8 cellular contexts compared by ENCODE assay signal in genomic region chr12:9064201-9064814, GRCh38. TPM values are rescaled to one million over a fixed set of nuclear protein-coding genes. Genes with fewer than 3 reads are reported as not detected.
DNase-seq lines count a peak whose midpoint lies in the region; ATAC-seq and TF ChIP-seq lines count a peak whose summit lies in the region.

No MANE protein-coding gene starts in this region.

- peaks cover 3% of the 10 kb centered on the region for H3K4me1 Mint-ChIP-seq in activated B cell treated with CpG ODN at 0.5 μM for 24 hours

- no peaks in the 10 kb centered on the region for H3K36me3 Mint-ChIP-seq in activated B cell treated with CpG ODN at 0.5 μM for 24 hours (ENCODE audit: low read depth)

- intact Hi-C loops in activated B cell treated with CpG ODN at 0.5 μM for 24 hours (cut with micrococcal nuclease) = loop anchor here (10.0 kb wide), 1 partner anchor 250 kb away; no protein-coding TSS in a partner anchor

- H3K4me3 Mint-ChIP-seq in activated B cell treated with CpG ODN at 0.5 μM for 24 hours = peak overlapping the region; percentile 83

- no peak overlapping the region for H3K27ac Mint-ChIP-seq in activated B cell treated with CpG ODN at 0.5 μM for 24 hours

- H3K27me3 ChIP-seq in ACC112 (ENCODE audit: insufficient read depth, low read length) = peaks cover 30% of the 10 kb centered on the region; the same call in 1 of the 2 replicates
- no peaks in the 10 kb centered on the region for H3K27me3 ChIP-seq in kidney epithelial cell (ENCODE audit: control insufficient read depth, insufficient read depth, low read length)

- H3K4me3 ChIP-seq in ACC112 (ENCODE audit: low read depth, low read length) (peak overlapping the region; percentile 77), kidney epithelial cell (ENCODE audit: low read depth, low read length) (peak overlapping the region; percentile 59)

- H3K4me1 ChIP-seq in ACC112 (ENCODE audit: control insufficient read depth, insufficient read depth, low read length, unreplicated experiment) = peaks cover 8% of the 10 kb centered on the region

- H3K36me3 ChIP-seq in ACC112 (ENCODE audit: insufficient read depth, low read length) = no peaks in the 10 kb centered on the region
- H3K36me3 ChIP-seq in kidney epithelial cell (ENCODE audit: control insufficient read depth, insufficient read depth, low read length) = no peaks in the 10 kb centered on the region

- H3K79me2 ChIP-seq in ACC112 (ENCODE audit: control insufficient read depth, insufficient read depth, low read length, unreplicated experiment) = no peaks in the 10 kb centered on the region

- H3K27ac ChIP-seq in ACC112 (ENCODE audit: low read depth, low read length) (no peak overlapping the region), cingulate gyrus (ENCODE audit: low read depth, low read length) (peak overlapping the region; percentile 87)

- ATAC-seq in GM19025 (IDR thresholded peaks at IDR 0.05; ENCODE audit: low read depth, unreplicated experiment) = peak; percentile 63
- peak; percentile 91 for ATAC-seq in activated B cell treated with CpG ODN at 0.5 μM for 24 hours (ENCODE audit: low read depth)
- ATAC-seq in GM21515 (IDR thresholded peaks at IDR 0.05; ENCODE audit: unreplicated experiment) = no peak

- peak overlapping the region; percentile 92 for H2AFZ ChIP-seq in ACC112 (ENCODE audit: low read length, unreplicated experiment)

- peaks cover 3% of the 10 kb centered on the region for H3K27me3 Mint-ChIP-seq in activated B cell treated with CpG ODN at 0.5 μM for 24 hours

- DNase-seq in MV-4-11 (lab: John Stamatoyannopoulos, UW) (peak; percentile 55), activated B cell treated with CpG ODN at 0.5 μM for 24 hours (peak; percentile 38), kidney epithelial cell (ENCODE audit: low read depth) (no peak)
- DNase-seq in stimulated activated CD4-positive, alpha-beta T cell treated with anti-CD3 and anti-CD28 coated beads, Interleukin-12 subunit alpha, Interleukin-12 subunit beta, amount 100 ng/mL, for 4 hours = peak; percentile 54

- CTCF ChIA-PET in activated B cell treated with CpG ODN at 0.5 μM for 24 hours (lab: Charles Lee) = interaction anchor here (0.8 to 1.9 kb wide), 3 partner anchors 14 to 520 kb away, joined by 3 to 11 read pairs (median 3); no protein-coding TSS in a partner anchor

- POLR2A ChIA-PET in activated B cell treated with CpG ODN at 0.5 μM for 24 hours (lab: Charles Lee) = no interaction called here

- no peak for TF ChIP-seq CTCF in activated B cell treated with CpG ODN at 0.5 μM for 24 hours (IDR thresholded peaks at IDR 0.05)
- peak; percentile 34 for TF ChIP-seq CTCF in kidney epithelial cell (IDR thresholded peaks at IDR 0.05; ENCODE audit: insufficient read depth, low read length, poor library complexity, severe bottlenecking)

- no peaks in the 10 kb centered on the region for H3K9me3 Mint-ChIP-seq in activated B cell treated with CpG ODN at 0.5 μM for 24 hours

RNA-seq across cellular contexts. Expression of gene A2M, which starts 51.4 kb away (rescaled TPM):
- total RNA-seq in activated B cell treated with CpG ODN at 0.5 μM for 24 hours (not detected in 2 replicates), kidney epithelial cell (1.6 and 5.1 TPM in 2 replicates)
